In the genomic region with DNA sequence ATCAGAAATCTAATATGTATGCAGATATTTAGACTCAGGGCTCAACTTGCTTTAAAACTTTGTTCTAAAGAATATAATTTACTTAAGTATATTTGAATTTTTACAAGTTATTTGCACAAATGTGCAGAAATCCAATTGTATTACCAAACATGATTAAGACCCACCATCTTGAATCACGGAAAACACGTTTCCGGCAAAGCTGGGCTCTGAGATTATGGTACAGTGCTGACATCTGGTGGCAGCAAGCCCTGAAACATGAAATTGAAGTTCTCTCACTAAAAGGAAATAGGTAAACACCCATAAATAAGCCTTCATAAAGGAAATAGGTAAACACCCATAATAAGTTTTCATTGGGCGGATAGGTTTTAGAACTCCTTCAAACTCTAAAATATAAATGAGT, we compare ENCODE assay signal across 8 cellular contexts.
DNase-seq lines count a peak whose midpoint lies in the region; ATAC-seq and TF ChIP-seq lines count a peak whose summit lies in the region.

No MANE protein-coding gene starts in this region.

- DNase-seq in AG09309 (ENCODE audit: low read depth) (peak; percentile 7), NCI-H2227 treated with DMSO at 0.1 percent for 48 hours (lab: John Stamatoyannopoulos, UW) (peak; percentile 45), cerebellum (ENCODE audit: low spot score) (peak; percentile 2), left lung (peak in 1 of 2 donors; percentile 33)
- DNase-seq in activated CD4-positive, alpha-beta T cell treated with anti-CD3 and anti-CD28 coated beads for 1 hour: peak; percentile 22
- peak; percentile 41 for DNase-seq in stimulated activated CD8-positive, alpha-beta memory T cell treated with anti-CD3 and anti-CD28 coated beads, Interleukin-12 subunit alpha, Interleukin-12 subunit beta, amount 100 ng/mL, for 1 hour (ENCODE audit: low read depth)

- TF ChIP-seq CTCF in AG09309 (IDR thresholded peaks at IDR 0.05; ENCODE audit: control insufficient read depth, insufficient read depth, low read depth, low read length, missing control alignments) (peak; percentile 66), left lung (IDR thresholded peaks at IDR 0.05) (peak; percentile 32 to 60)

- H3K9me3 ChIP-seq in left lung: no peaks in the 10 kb centered on the region

- intact Hi-C loops in left lung (cut with DNase I): no loop called here

- H3K4me1 ChIP-seq in left lung: no peaks in the 10 kb centered on the region

- no peak overlapping the region for H3K4me3 ChIP-seq in AG09309 (ENCODE audit: control insufficient read depth, low read depth, low read length)
- no peak overlapping the region for H3K4me3 ChIP-seq in left lung

- H3K27ac ChIP-seq in left lung: no peak overlapping the region

- ATAC-seq in GM18907 (IDR thresholded peaks at IDR 0.05; ENCODE audit: unreplicated experiment): peak; percentile 69
- peak; percentile 71 for ATAC-seq in left lung
- ATAC-seq in GM21576 (IDR thresholded peaks at IDR 0.05; ENCODE audit: unreplicated experiment): no peak

- no peaks in the 10 kb centered on the region for H3K27me3 ChIP-seq in left lung

- no peaks in the 10 kb centered on the region for H3K36me3 ChIP-seq in left lung
